ENCODE assay signal across 7 cellular contexts in the genomic region with DNA sequence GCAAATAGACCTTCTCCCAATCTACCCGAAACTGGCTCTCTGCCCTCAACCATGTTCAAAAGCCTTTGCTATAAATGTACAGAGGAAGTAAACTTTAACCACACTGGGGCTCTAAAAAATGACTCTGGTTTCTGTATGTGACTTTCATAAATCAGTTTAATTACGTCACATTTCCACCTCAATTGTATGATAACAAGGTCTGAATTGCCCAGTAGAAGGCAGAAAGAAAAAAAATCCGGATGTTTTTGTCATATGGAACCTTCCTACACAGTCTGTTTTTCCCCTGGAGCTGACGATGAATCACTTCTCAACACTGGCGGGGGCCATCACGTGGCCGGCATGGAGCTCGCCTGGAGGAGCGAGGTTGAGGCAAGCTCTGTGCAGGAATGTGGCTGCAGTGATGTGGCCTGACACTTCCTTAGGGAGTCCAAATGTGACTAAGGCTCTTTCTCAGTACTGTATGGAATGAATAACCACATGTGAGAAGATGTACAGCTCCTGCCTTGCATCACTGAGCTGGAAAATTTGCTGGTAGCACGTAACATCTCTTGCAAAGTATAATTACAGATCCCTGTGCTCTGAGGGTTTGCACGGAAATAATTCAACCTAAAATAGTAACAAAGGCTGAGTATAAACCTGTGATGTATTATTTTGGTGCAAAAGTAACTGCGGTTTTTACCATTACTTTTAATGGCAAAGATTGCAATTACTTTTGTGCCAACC. TPM values are rescaled to one million over a fixed set of nuclear protein-coding genes. Genes with fewer than 3 reads are reported as not detected.
DNase-seq lines count a peak whose midpoint lies in the region; ATAC-seq and TF ChIP-seq lines count a peak whose summit lies in the region.

No MANE protein-coding gene starts in this region.

- peak overlapping the region; percentile 99 for H3K27ac ChIP-seq in osteoblast (ENCODE audit: low read depth, low read length)

- ATAC-seq in GM18870 (IDR thresholded peaks at IDR 0.05; ENCODE audit: unreplicated experiment), result peak; percentile 51
- peak; percentile 41 for ATAC-seq in HG03095 (IDR thresholded peaks at IDR 0.05; ENCODE audit: unreplicated experiment)

- peaks cover 41% of the 10 kb centered on the region for H3K4me1 ChIP-seq in osteoblast (ENCODE audit: insufficient read depth, low read length)

- H3K27me3 ChIP-seq in osteoblast (ENCODE audit: insufficient read depth, low read length), result no peaks in the 10 kb centered on the region

- no peaks in the 10 kb centered on the region for H4K20me1 ChIP-seq in osteoblast (ENCODE audit: insufficient read depth, low read length)

- H3K4me2 ChIP-seq in osteoblast (ENCODE audit: insufficient read depth, low read length), result peak overlapping the region; percentile 66

- DNase-seq in RKO (ENCODE audit: low spot score), result peak; percentile 98
- DNase-seq in activated effector memory CD4-positive, alpha-beta T cell treated with Interleukin-2 at 50 U/mL for 16 hours, result peak; percentile 69
- peak; percentile 99 for DNase-seq in fibroblast of villous mesenchyme (ENCODE audit: low read depth)
- DNase-seq in osteoblast (ENCODE audit: insufficient read length, low spot score, missing footprints), result peak; percentile 92
- peak; percentile 84 for DNase-seq in superior temporal gyrus (ENCODE audit: extremely low spot score)

- TF ChIP-seq CTCF in fibroblast of villous mesenchyme (IDR thresholded peaks at IDR 0.05; ENCODE audit: insufficient read depth, low read depth, low read length), result no peak
- no peak for TF ChIP-seq CTCF in osteoblast (IDR thresholded peaks at IDR 0.05; ENCODE audit: extremely low read depth, low read depth, low read length)

- H2AFZ ChIP-seq in osteoblast (ENCODE audit: low read length), result peak overlapping the region; percentile 30

- H3K9me3 ChIP-seq in osteoblast (ENCODE audit: low read depth, low read length), result no peaks in the 10 kb centered on the region

- H3K36me3 ChIP-seq in osteoblast (ENCODE audit: insufficient read depth, low read length), result no peaks in the 10 kb centered on the region

- H3K4me3 ChIP-seq in fibroblast of villous mesenchyme (ENCODE audit: low read depth, low read length), result no peak overlapping the region
- H3K4me3 ChIP-seq in osteoblast (ENCODE audit: insufficient read depth, low read length), result peak overlapping the region; percentile 26

- no peaks in the 10 kb centered on the region for H3K79me2 ChIP-seq in osteoblast (ENCODE audit: insufficient read depth, low read length)

RNA-seq across cellular contexts. Expression of a gene that starts 58.5 kb away (rescaled TPM):
- total RNA-seq in fibroblast of villous mesenchyme (37.6 and 39.6 TPM in 2 replicates), osteoblast (147 and 177 TPM in 2 replicates)
